9 cellular contexts compared by ENCODE assay signal in the genomic region with DNA sequence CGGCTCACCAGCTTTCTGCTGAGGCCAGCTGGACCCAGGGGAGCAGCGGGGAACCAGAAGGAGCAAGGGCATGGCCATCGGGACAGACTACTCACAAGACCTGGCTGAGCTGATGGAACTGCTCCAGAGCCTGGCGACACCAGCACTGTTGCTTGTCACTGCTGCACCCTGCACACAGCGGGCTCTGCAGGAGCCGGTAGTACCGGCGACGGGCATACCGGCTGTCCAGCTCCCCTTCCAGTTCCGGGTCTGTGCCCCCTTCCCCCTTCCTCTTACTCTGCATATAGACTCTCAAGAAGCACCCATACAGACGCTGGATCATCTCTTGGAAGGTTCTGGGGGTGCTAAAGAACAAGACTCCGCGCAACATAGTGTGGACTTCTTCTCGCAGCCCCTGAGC. TPM values are rescaled to one million over a fixed set of nuclear protein-coding genes. Genes with fewer than 3 reads are reported as not detected.
A peak's percentile ranks its signal among the peaks of the same experiment; 100 is the strongest.
DNase-seq lines count a peak whose midpoint lies in the region; ATAC-seq and TF ChIP-seq lines count a peak whose summit lies in the region.
"Had no signal": no experiment of that assay in that cellular context is flagged by ENCODE, and none has a peak within 500 bp of the region (broad histone marks: within the 10 kb centered on the region; RNA-seq: fewer than 3 reads in every experiment).

No MANE protein-coding gene starts in this region.

- WGBS in right cardiac atrium, result 85% methylated on average over 15 of the region's 15 CpGs

- 0 out of 2 replicates have a peak, but pooled peaks cover 4% of the 10 kb centered on the region for H3F3A ChIP-seq in GM23338 (replicated peaks; ENCODE audit: low read depth)

- H3K4me3 ChIP-seq in GM23338, result peak overlapping the region; percentile 94
- peak overlapping the region; percentile 82 for H3K4me3 ChIP-seq in WI38 (ENCODE audit: low read depth, low read length)
- peak overlapping the region; percentile 71 for H3K4me3 ChIP-seq in right cardiac atrium (ENCODE audit: low read length)
- peak overlapping the region; percentile 91 to 99 (median 96) for H3K4me3 ChIP-seq in skeletal muscle tissue (ENCODE audit: low read length in 3 of 3)

- no peak for DNase-seq in GM23338 (ENCODE audit: low spot score)
- no peak for DNase-seq in right cardiac atrium
- DNase-seq in SHP77 (lab: John Stamatoyannopoulos, UW), result no peak
- no peak for DNase-seq in stimulated activated CD4-positive, alpha-beta T cell treated with anti-CD3 and anti-CD28 coated beads, Interleukin-2, amount 100 ng/mL, for 24 hours
- no peak for DNase-seq in GM13977 (ENCODE audit: low spot score)
- no peak for DNase-seq in midbrain (lab: John Stamatoyannopoulos, UW)

- H3K4me1 ChIP-seq in GM23338 (ENCODE audit: insufficient read depth), result peaks cover 13% of the 10 kb centered on the region
- peaks cover 12% of the 10 kb centered on the region for H3K4me1 ChIP-seq in right cardiac atrium (ENCODE audit: control insufficient read depth, insufficient read depth, low read length)
- peaks cover 42 to 61% (median 42%) of the 10 kb centered on the region in 3 donors for H3K4me1 ChIP-seq in skeletal muscle tissue (ENCODE audit: control insufficient read depth in 3 of 3, insufficient read depth in 3 of 3, low read length in 3 of 3)

- H3K4me2 ChIP-seq in GM23338, result peak overlapping the region; percentile 93

- in situ Hi-C loops in GM13977 (cut with MboI; ENCODE audit: low pct_unique_long_range_greater_than_20kb, low sequenced_read_pairs, unreplicated experiment), result no loop called here

- H3K27me3 ChIP-seq in GM23338 (ENCODE audit: insufficient read depth), result no peaks in the 10 kb centered on the region
- no peaks in the 10 kb centered on the region for H3K27me3 ChIP-seq in right cardiac atrium (ENCODE audit: control insufficient read depth, insufficient read depth)
- no peaks in the 10 kb centered on the region for H3K27me3 ChIP-seq in skeletal muscle tissue (ENCODE audit: control insufficient read depth in 3 of 3, insufficient read depth in 3 of 3, low read length in 3 of 3)

- peak overlapping the region; percentile 91 for H3K4me3 Mint-ChIP-seq in GM23338

- H3K79me2 ChIP-seq in GM23338 (replicated peaks; ENCODE audit: insufficient read depth), result peaks cover 25% of the 10 kb centered on the region

- TF ChIP-seq CTCF in GM23338 (conservative IDR thresholded peaks at IDR 0.05; ENCODE audit: low read depth in 2 of 2) (no peak), WI38 (IDR thresholded peaks at IDR 0.05; ENCODE audit: low read depth, low read length) (no peak), GM13977 (IDR thresholded peaks at IDR 0.05; ENCODE audit: extremely low read depth, insufficient read depth, missing control alignments) (no peak)

- H4K20me1 ChIP-seq in GM23338 (replicated peaks; ENCODE audit: insufficient read depth), result 0 out of 2 replicates have a peak, but pooled peaks cover 5% of the 10 kb centered on the region

- H3K9me3 ChIP-seq in right cardiac atrium (ENCODE audit: control insufficient read depth, low read length) (no peaks in the 10 kb centered on the region), skeletal muscle tissue (ENCODE audit: control insufficient read depth in 3 of 3, low read length in 3 of 3) (no peaks in the 10 kb centered on the region)

- ATAC-seq in GM23338 (no peak), right cardiac atrium (no peak)

- peaks cover 13% of the 10 kb centered on the region for H3K27me3 Mint-ChIP-seq in GM23338 (ENCODE audit: insufficient read depth, low read depth, poor library complexity)

- H3K36me3 Mint-ChIP-seq in GM23338 (ENCODE audit: low read depth), result peaks cover 21% of the 10 kb centered on the region

- no peak overlapping the region for H2AFZ ChIP-seq in GM23338

- H3K27ac Mint-ChIP-seq in GM23338, result 0 out of 2 replicates have a peak overlapping the region, but pooled peaks have one; percentile 84

- peaks cover 9% of the 10 kb centered on the region for H3K4me1 Mint-ChIP-seq in GM23338

- H3K27ac ChIP-seq in GM23338 (ENCODE audit: low read depth) (no peak overlapping the region), right cardiac atrium (ENCODE audit: low read length) (no peak overlapping the region), skeletal muscle tissue (ENCODE audit: low read depth, low read length) (no peak overlapping the region)

- intact Hi-C loops in right cardiac atrium (cut with DNase I), result no loop called here

- no peaks in the 10 kb centered on the region for H3K9me3 Mint-ChIP-seq in GM23338

- H3K9ac ChIP-seq in skeletal muscle tissue (ENCODE audit: low read depth in 1 of 3, low read length in 3 of 3), result peak overlapping the region; percentile 83 to 97 (median 95)

- H3K36me3 ChIP-seq in GM23338 (ENCODE audit: insufficient read depth) (no peaks in the 10 kb centered on the region), skeletal muscle tissue (ENCODE audit: control insufficient read depth in 3 of 3, insufficient read depth in 3 of 3, low read length in 3 of 3) (peaks cover 51 to 67% (median 61%) of the 10 kb centered on the region in 3 donors)

- H3K9me2 ChIP-seq in GM23338 (ENCODE audit: insufficient read depth), result no peaks in the 10 kb centered on the region

TF ChIP-seq in GM23338, 12 proteins besides CTCF, POLR2A, EP300 and RAD21 (continues in another document):
- no peak for TF ChIP-seq POLR2AphosphoS5 (IDR thresholded peaks at IDR 0.05; ENCODE audit: low read depth)
- TF ChIP-seq EZH2 (IDR thresholded peaks at IDR 0.05; ENCODE audit: low read depth, unreplicated experiment), result no peak
- no peak for TF ChIP-seq REST (IDR thresholded peaks at IDR 0.05; ENCODE audit: unreplicated experiment)
- TF ChIP-seq ZNF331 (CRISPR knock-in tag; IDR thresholded peaks at IDR 0.05; ENCODE audit: low read depth), result no peak
- no peak for TF ChIP-seq CREB1 (CRISPR knock-in tag; IDR thresholded peaks at IDR 0.05; ENCODE audit: low read depth)
- no peak for TF ChIP-seq ETS1 (IDR thresholded peaks at IDR 0.05)
- no peak for TF ChIP-seq EZH2phosphoT487 (IDR thresholded peaks at IDR 0.05; ENCODE audit: unreplicated experiment)
- TF ChIP-seq NANOG (IDR thresholded peaks at IDR 0.05; ENCODE audit: borderline replicate concordance), result no peak
- no peak for TF ChIP-seq STAT1 (IDR thresholded peaks at IDR 0.05; ENCODE audit: unreplicated experiment)
- TF ChIP-seq JUNB (IDR thresholded peaks at IDR 0.05; ENCODE audit: unreplicated experiment), result no peak

RNA-seq across cellular contexts. Expression of gene ANAPC2, which starts 1.0 kb away (rescaled TPM):
- total RNA-seq in GM23338 (2014; rRNA removed; shearing (Covaris generic)), result 41.5 and 42.9 TPM in 2 replicates
- polyA plus RNA-seq in GM23338 (2016; fragmentation: Nextera tagmentation; extraction: Ambion mirVana) (16.4 and 19.2 TPM in 2 replicates), right cardiac atrium (26.6 TPM)
- total RNA-seq in right cardiac atrium (10 to 100 TPM; 31.9 to 45.7 (median 37.4) TPM), skeletal muscle tissue (21.4 TPM)

RNA-seq across cellular contexts. Expression of gene SSNA1, which starts 1.1 kb away (rescaled TPM):
- total RNA-seq in GM23338 (2014; rRNA removed; shearing (Covaris generic)), result 91.5 and 132 TPM in 2 replicates
- polyA plus RNA-seq in GM23338 (2016; fragmentation: Nextera tagmentation; extraction: Ambion mirVana), result 154 TPM in 2 replicates
- 10 to 100 TPM; 43.2 to 57.8 (median 48.3) TPM for total RNA-seq in right cardiac atrium
- polyA plus RNA-seq in right cardiac atrium, result 86.4 TPM
- 47.0 TPM for total RNA-seq in skeletal muscle tissue

RNA-seq across cellular contexts. Expression of gene TPRN, which starts 13.2 kb away (rescaled TPM):
- total RNA-seq in GM23338 (2014; rRNA removed; shearing (Covaris generic)), result 29.2 and 29.3 TPM in 2 replicates
- polyA plus RNA-seq in GM23338 (2016; fragmentation: Nextera tagmentation; extraction: Ambion mirVana) (6.4 and 9.1 TPM in 2 replicates), right cardiac atrium (4.8 TPM)
- total RNA-seq in right cardiac atrium (10 to 100 TPM in 1 of 4 donors, 1 to 10 TPM in 3; 5.4 to 13.9 (median 8.9) TPM), skeletal muscle tissue (2.6 TPM)

RNA-seq across cellular contexts. Expression of gene TMEM210, which starts 15.5 kb away (rescaled TPM):
- not detected in 2 replicates for total RNA-seq in GM23338 (2014; rRNA removed; shearing (Covaris generic))
- not detected in 2 replicates for polyA plus RNA-seq in GM23338 (2016; fragmentation: Nextera tagmentation; extraction: Ambion mirVana)
- not detected for total RNA-seq in right cardiac atrium
- not detected for polyA plus RNA-seq in right cardiac atrium
- not detected for total RNA-seq in skeletal muscle tissue
- total RNA-seq: RPMI7951 had no signal

RNA-seq across cellular contexts. Expression of gene LRRC26, which starts 17.5 kb away (rescaled TPM):
- 0.16 and 0.21 TPM in 2 replicates for total RNA-seq in GM23338 (2014; rRNA removed; shearing (Covaris generic))
- polyA plus RNA-seq in GM23338 (2016; fragmentation: Nextera tagmentation; extraction: Ambion mirVana), result 3.0 and 4.3 TPM in 2 replicates
- total RNA-seq in right cardiac atrium, result not detected
- not detected for polyA plus RNA-seq in right cardiac atrium
- not detected for total RNA-seq in skeletal muscle tissue
- total RNA-seq: RPMI7951 had no signal
